Comparison of ENCODE assay signal across 11 cellular contexts in genomic region chr15:90315276-90315982, GRCh38. TPM values are rescaled to one million over a fixed set of nuclear protein-coding genes. Genes with fewer than 3 reads are reported as not detected.
A peak's percentile ranks its signal among the peaks of the same experiment; 100 is the strongest.
DNase-seq lines count a peak whose midpoint lies in the region; ATAC-seq, FAIRE-seq and TF ChIP-seq lines count a peak whose summit lies in the region.
"Had no signal": no experiment of that assay in that cellular context is flagged by ENCODE, and none has a peak within 500 bp of the region (broad histone marks: within the 10 kb centered on the region; RNA-seq: fewer than 3 reads in every experiment).

No MANE protein-coding gene starts in this region.

- no peaks in the 10 kb centered on the region for H3K27me3 ChIP-seq in suprapubic skin

- peaks cover 7 to 8% of the 10 kb centered on the region in 2 donors for H3K4me1 Mint-ChIP-seq in natural killer cell

- no peak for FAIRE-seq in urothelium cell line (lab: Jason Lieb, UNC)
- FAIRE-seq: GM12892 had no signal

- no peak overlapping the region for H3K27ac Mint-ChIP-seq in natural killer cell
- H3K27ac Mint-ChIP-seq: activated CD8-positive, alpha-beta T cell treated with anti-CD3 and anti-CD28 coated beads for 36 hours had no signal

- peak; percentile 18 for DNase-seq in epidermal melanocyte (ENCODE audit: insufficient read length, low spot score)
- peak; percentile 84 to 91 for DNase-seq in lower leg skin (ENCODE audit: low spot score in 2 of 2)
- DNase-seq in suprapubic skin (ENCODE audit: low spot score in 2 of 2): peak; percentile 86 to 87
- DNase-seq in HPDE6-E6E7 (ENCODE audit: extremely low spot score): no peak
- DNase-seq in natural killer cell: no peak
- no peak for DNase-seq in urothelium cell line (ENCODE audit: low spot score)
- DNase-seq in effector CD8-positive, alpha-beta T cell (lab: John Stamatoyannopoulos, UW): no peak
- DNase-seq: activated CD8-positive, alpha-beta T cell treated with anti-CD3 and anti-CD28 coated beads for 36 hours; NCI-H510A had no signal

- H3K27me3 Mint-ChIP-seq in natural killer cell (ENCODE audit: low read depth in 2 of 2): peaks cover 13 to 16% of the 10 kb centered on the region in 2 donors
- H3K27me3 Mint-ChIP-seq: activated CD8-positive, alpha-beta T cell treated with anti-CD3 and anti-CD28 coated beads for 36 hours had no signal

- H3K4me3 ChIP-seq in lower leg skin (ENCODE audit: low read depth, poor library complexity, severe bottlenecking): no peak overlapping the region
- peak overlapping the region; percentile 6 for H3K4me3 ChIP-seq in suprapubic skin

- no peak; the same call in 1 of the 2 replicates for TF ChIP-seq EP300 in Ishikawa (IDR thresholded peaks at IDR 0.05; ENCODE audit: borderline replicate concordance)
- no peak for TF ChIP-seq EP300 in suprapubic skin (IDR thresholded peaks at IDR 0.05)

- H3K27ac ChIP-seq in suprapubic skin: peak overlapping the region; percentile 86

- TF ChIP-seq CTCF in lower leg skin (IDR thresholded peaks at IDR 0.05) (no peak), suprapubic skin (IDR thresholded peaks at IDR 0.05) (no peak), natural killer cell (IDR thresholded peaks at IDR 0.05) (no peak)

- no peaks in the 10 kb centered on the region for H3K9me3 Mint-ChIP-seq in natural killer cell
- H3K9me3 Mint-ChIP-seq: activated CD8-positive, alpha-beta T cell treated with anti-CD3 and anti-CD28 coated beads for 36 hours had no signal

- H3K36me3 ChIP-seq in suprapubic skin: no peaks in the 10 kb centered on the region

- no peak for TF ChIP-seq POLR2A in lower leg skin (IDR thresholded peaks at IDR 0.05)
- no peak for TF ChIP-seq POLR2A in suprapubic skin (IDR thresholded peaks at IDR 0.05)

- peaks cover 19% of the 10 kb centered on the region for H3K4me1 ChIP-seq in suprapubic skin

- H3K36me3 Mint-ChIP-seq in natural killer cell: no peaks in the 10 kb centered on the region

- ATAC-seq in natural killer cell: no peak
- ATAC-seq: activated CD8-positive, alpha-beta T cell treated with anti-CD3 and anti-CD28 coated beads for 36 hours had no signal

- TF ChIP-seq RAD21 in Ishikawa (IDR thresholded peaks at IDR 0.05; ENCODE audit: low read depth): no peak

- no peak overlapping the region for H3K4me3 Mint-ChIP-seq in natural killer cell
- H3K4me3 Mint-ChIP-seq: activated CD8-positive, alpha-beta T cell treated with anti-CD3 and anti-CD28 coated beads for 36 hours had no signal

- WGBS in lower leg skin, 2 donors: 23 to 25% methylated on average over 5 of the region's 5 CpGs
- 25% methylated on average over 5 of the region's 5 CpGs for WGBS in suprapubic skin

- intact Hi-C loops in lower leg skin (cut with DNase I; ENCODE audit: low total_unique reads) (no loop called here), natural killer cell (cut with micrococcal nuclease) (no loop called here)

- no peaks in the 10 kb centered on the region for H3K9me3 ChIP-seq in suprapubic skin

TF ChIP-seq in Ishikawa, 13 proteins besides CTCF, POLR2A, EP300 and RAD21:
- peak; percentile 80 for TF ChIP-seq CEBPB (IDR thresholded peaks at IDR 0.05)
- peak; percentile 58; the same call in 1 of the 2 replicates for TF ChIP-seq NFIC (IDR thresholded peaks at IDR 0.05)
- peak; percentile 68 for TF ChIP-seq USF1 (IDR thresholded peaks at IDR 0.05)
- no peak for TF ChIP-seq TCF12 (IDR thresholded peaks at IDR 0.05; ENCODE audit: low read depth)
- no peak for TF ChIP-seq CREB1 (IDR thresholded peaks at IDR 0.05; ENCODE audit: low read depth)
- TF ChIP-seq TAF1 (IDR thresholded peaks at IDR 0.05; ENCODE audit: low read depth): no peak
- TF ChIP-seq YY1 (IDR thresholded peaks at IDR 0.05; ENCODE audit: low read depth): no peak
- no peak for TF ChIP-seq ZBTB7A (IDR thresholded peaks at IDR 0.05; ENCODE audit: low read depth)
- TF ChIP-seq MAX (IDR thresholded peaks at IDR 0.05): no peak
- no peak for TF ChIP-seq FOXM1 (IDR thresholded peaks at IDR 0.05; ENCODE audit: borderline replicate concordance, low read depth)
- no peak for TF ChIP-seq REST (IDR thresholded peaks at IDR 0.05; ENCODE audit: low read depth)

RNA-seq across cellular contexts. Expression of gene ZNF774, which starts 36.7 kb away (rescaled TPM):
- total RNA-seq in lower leg skin (1 to 10 TPM; 1.4 to 3.4 (median 2.4) TPM), suprapubic skin (1 to 10 TPM; 1.4 to 7.2 (median 3.2) TPM), natural killer cell (under 1 TPM; 0.34 to 0.70 (median 0.47) TPM)

RNA-seq across cellular contexts. Expression of gene NGRN, which starts 50.0 kb away (rescaled TPM):
- 10 to 100 TPM; 49.8 to 66.8 (median 58.4) TPM for total RNA-seq in lower leg skin
- total RNA-seq in suprapubic skin: 10 to 100 TPM; 49.2 to 71.3 (median 61.4) TPM
- total RNA-seq in natural killer cell: 10 to 100 TPM; 33.4 to 43.5 (median 33.5) TPM

Comparison
In these comparisons a context has a peak if more than half of its experiments do, and no peak if none do; other contexts are left out.
1. DNase-seq: peak in epidermal melanocyte (single experiment), lower leg skin (2 of 2) and suprapubic skin (2 of 2); none in HPDE6-E6E7 (single experiment), natural killer cell (single experiment), urothelium cell line (single experiment) and effector CD8-positive, alpha-beta T cell (single experiment).